ENCODE assay signal across 8 cellular contexts in the genomic region with DNA sequence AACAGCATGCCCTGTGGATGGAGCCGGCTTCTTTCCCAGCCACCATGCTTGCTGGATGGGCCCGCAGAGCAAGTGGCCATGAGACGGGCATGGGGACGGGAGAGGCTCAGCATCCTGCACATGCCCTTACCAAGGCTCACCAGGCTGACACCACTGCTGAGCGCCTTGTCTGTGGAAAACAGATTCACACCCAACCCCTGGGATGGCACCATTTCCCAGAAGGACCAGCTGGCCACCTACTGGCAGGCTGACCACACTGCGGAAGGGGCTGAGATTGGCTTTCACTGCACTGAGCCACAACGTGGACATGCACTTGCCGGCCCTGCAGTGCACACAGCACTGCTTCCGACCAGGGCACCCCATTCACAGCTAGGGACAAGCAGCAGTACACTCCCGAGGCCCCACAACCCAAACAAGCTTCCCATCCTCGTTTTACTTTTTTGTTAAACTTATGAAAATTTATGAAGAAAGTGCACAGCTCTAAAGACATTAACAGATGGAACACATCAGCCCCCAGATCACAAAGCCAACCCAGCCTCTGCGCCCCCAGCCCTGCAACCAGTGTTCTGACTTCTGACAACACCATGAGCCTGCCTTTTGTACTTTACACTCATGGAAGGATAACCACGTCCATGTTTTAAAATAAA. TPM values are rescaled to one million over a fixed set of nuclear protein-coding genes. Genes with fewer than 3 reads are reported as not detected.
A peak's percentile ranks its signal among the peaks of the same experiment; 100 is the strongest.
DNase-seq lines count a peak whose midpoint lies in the region; ATAC-seq and TF ChIP-seq lines count a peak whose summit lies in the region.

No MANE protein-coding gene starts in this region.

- WGBS in transverse colon (ENCODE audit: low coverage in 1 of 2), 2 donors: 26 to 45% methylated on average over 4 to 13 of the region's 13 CpGs

- no peak for TF ChIP-seq EP300 in transverse colon (IDR thresholded peaks at IDR 0.05; ENCODE audit: low read depth)

- H3K9me3 ChIP-seq in A673 (ENCODE audit: low read depth, low read length, poor library complexity, severe bottlenecking) (no peaks in the 10 kb centered on the region), transverse colon (no peaks in the 10 kb centered on the region)

- H3K4me3 ChIP-seq in A673 (ENCODE audit: low read depth, low read length, poor library complexity, severe bottlenecking) (no peak overlapping the region), astrocyte of the cerebellum (ENCODE audit: low read depth, low read length) (no peak overlapping the region), transverse colon (no peak overlapping the region)

- in situ Hi-C loops in astrocyte of the cerebellum (cut with HindIII; ENCODE audit: low sequenced_read_pairs) (no loop called here), transverse colon (cut with MboI; ENCODE audit: low pct_ligation_motif_present in 1 of 4, low pct_unique_long_range_greater_than_20kb in 1 of 4, low sequenced_read_pairs in 3 of 4) (loop anchor here in 3 of 4 donors (10.0 to 25.0 kb wide), 2 partner anchors 415 to 517 kb away; a partner anchor contains a TSS)

- intact Hi-C loops in A673 (cut with micrococcal nuclease; ENCODE audit: unreplicated experiment) (loop anchor here (5.0 kb wide), 2 partner anchors 182 to 472 kb away; a partner anchor contains a TSS), transverse colon (cut with DNase I; ENCODE audit: low total_unique reads) (no loop called here)

- DNase-seq in A673 (ENCODE audit: low spot score) (peak; percentile 59), GM04503 (ENCODE audit: low read depth) (peak; percentile 18), NCI-H2196 treated with DMSO at 0.1 percent for 48 hours (lab: John Stamatoyannopoulos, UW; ENCODE audit: unreplicated experiment) (peak; percentile 0), astrocyte of the cerebellum (ENCODE audit: low read depth) (no peak), iPS-NIHi7 (ENCODE audit: extremely low spot score) (peak; percentile 74), transverse colon (peak; percentile 56)

- H3K4me1 ChIP-seq in A673 (ENCODE audit: insufficient read depth, low read length, poor library complexity, severe bottlenecking) (no peaks in the 10 kb centered on the region), transverse colon (no peaks in the 10 kb centered on the region)

- no peak overlapping the region for H3K27ac ChIP-seq in A673 (ENCODE audit: low read depth, low read length, poor library complexity, severe bottlenecking)
- H3K27ac ChIP-seq in transverse colon: no peak overlapping the region

- BruUV-seq in A673 (replicated peaks; lab: Mats Ljungman, UMichigan): no TSS peak

- peak; percentile 60 for TF ChIP-seq CTCF in A673 (conservative IDR thresholded peaks at IDR 0.05; ENCODE audit: low read depth, low read length)
- peak; percentile 85 for TF ChIP-seq CTCF in astrocyte of the cerebellum (IDR thresholded peaks at IDR 0.05; ENCODE audit: low read depth, low read length, missing control alignments)
- TF ChIP-seq CTCF in transverse colon (IDR thresholded peaks at IDR 0.05): peak; percentile 43 to 73 (median 67)

- H3K27me3 ChIP-seq in A673 (replicated peaks; ENCODE audit: insufficient read depth, low read depth, low read length, poor library complexity): no peaks in the 10 kb centered on the region
- no peaks in the 10 kb centered on the region for H3K27me3 ChIP-seq in transverse colon

- no peaks in the 10 kb centered on the region for H3K36me3 ChIP-seq in A673 (ENCODE audit: insufficient read depth, low read length, poor library complexity, severe bottlenecking)
- H3K36me3 ChIP-seq in transverse colon: no peaks in the 10 kb centered on the region

- CTCF ChIA-PET in A673 (lab: Charles Lee): no interaction called here

- POLR2A ChIA-PET in A673 (lab: Charles Lee; ENCODE audit: low non-redundant PET): no interaction called here

- no peak for TF ChIP-seq POLR2A in transverse colon (IDR thresholded peaks at IDR 0.05)

- ATAC-seq in HG02885 (IDR thresholded peaks at IDR 0.05; ENCODE audit: poor library complexity, unreplicated experiment) (no peak), GM18873 (IDR thresholded peaks at IDR 0.05; ENCODE audit: low FRiP score, unreplicated experiment) (no peak)

RNA-seq across cellular contexts. Expression of a gene that starts 13.9 kb away (rescaled TPM):
- total RNA-seq in A673 (2021) (not detected in 2 replicates), transverse colon (not detected)

RNA-seq across cellular contexts. Expression of a gene that starts 20.3 kb away (rescaled TPM):
- not detected in 2 replicates for total RNA-seq in A673 (2021)
- not detected for total RNA-seq in transverse colon

RNA-seq across cellular contexts. Expression of a gene that starts 21.2 kb away (rescaled TPM):
- total RNA-seq in A673 (2021) (not detected in 2 replicates), transverse colon (not detected)

RNA-seq across cellular contexts. Expression of a gene that starts 26.8 kb away (rescaled TPM):
- total RNA-seq in A673 (2021): not detected in 2 replicates
- total RNA-seq in transverse colon: not detected

RNA-seq across cellular contexts. Expression of a gene that starts 40.2 kb away (rescaled TPM):
- total RNA-seq in A673 (2021) (not detected in 2 replicates), transverse colon (not detected)
